8 cellular contexts compared by ENCODE assay signal in the genomic region with DNA sequence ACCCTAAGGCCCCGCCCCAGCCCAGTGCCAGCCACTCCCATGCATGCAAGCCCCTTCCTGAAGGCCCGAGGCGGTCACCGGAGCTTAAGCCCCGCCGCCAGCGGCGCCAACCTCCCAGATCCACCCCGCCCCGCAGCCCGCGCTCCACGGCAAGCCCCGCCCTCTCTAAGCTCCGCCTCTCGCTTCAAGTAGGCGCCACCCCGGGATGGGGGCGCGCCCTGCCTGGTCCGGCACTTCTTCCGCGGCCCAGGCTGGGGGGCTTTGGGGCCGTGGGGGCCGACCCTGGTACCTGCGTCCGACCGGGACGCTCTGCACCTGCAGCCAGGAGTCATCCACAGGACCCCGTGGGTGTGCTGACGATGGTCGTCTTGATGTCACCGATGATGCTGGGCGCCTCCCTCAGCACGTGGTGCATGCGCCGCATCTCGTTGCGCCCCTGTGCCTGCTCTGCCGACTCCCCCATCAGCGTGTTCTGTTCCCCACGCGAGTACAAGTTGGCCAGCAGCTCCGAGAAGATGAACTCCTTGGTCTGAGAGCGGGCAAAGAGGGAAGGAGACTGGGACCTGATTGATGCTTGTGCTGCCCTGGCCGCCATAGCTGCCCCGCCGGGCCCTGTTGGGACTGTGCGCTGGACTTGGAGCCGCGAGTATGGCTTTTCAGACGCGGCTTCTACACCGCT. TPM values are rescaled to one million over a fixed set of nuclear protein-coding genes. Genes with fewer than 3 reads are reported as not detected.
DNase-seq lines count a peak whose midpoint lies in the region; ATAC-seq and TF ChIP-seq lines count a peak whose summit lies in the region.

No MANE protein-coding gene starts in this region.

- H3K4me1 ChIP-seq in Peyer's patch, result peaks cover 0 to 19% (median 2%) of the 10 kb centered on the region in 4 donors
- H3K4me1 ChIP-seq in esophagus squamous epithelium, result peaks cover 5 to 21% (median 8%) of the 10 kb centered on the region in 3 donors

- TF ChIP-seq POLR2A in Peyer's patch (IDR thresholded peaks at IDR 0.05) (no peak), esophagus squamous epithelium (IDR thresholded peaks at IDR 0.05) (no peak)

- ATAC-seq in GM21737 (IDR thresholded peaks at IDR 0.05; ENCODE audit: unreplicated experiment) (peak; percentile 97), naive B cell (ENCODE audit: low read depth in 2 of 2) (peak; percentile 85)
- ATAC-seq in activated T-cell treated with anti-CD3 and anti-CD28 coated beads, Interleukin-2, amount 50 U/mL, for 72 hours (replicated peaks in 1 of 2), result peak; percentile 98

- intact Hi-C loops in esophagus squamous epithelium (cut with DNase I), result loop anchor here (10.0 kb wide), 1 partner anchor 56 kb away; no protein-coding TSS in a partner anchor

- H3K9me3 ChIP-seq in Peyer's patch (no peaks in the 10 kb centered on the region), esophagus squamous epithelium (no peaks in the 10 kb centered on the region)

- H3K27ac ChIP-seq in Peyer's patch (peak overlapping the region; percentile 12 to 59 (median 34)), esophagus squamous epithelium (peak overlapping the region; percentile 45 to 73 (median 63))

- TF ChIP-seq CTCF in Peyer's patch (IDR thresholded peaks at IDR 0.05), result no peak
- TF ChIP-seq CTCF in esophagus squamous epithelium (IDR thresholded peaks at IDR 0.05), result no peak

- H3K27ac Mint-ChIP-seq in activated T-cell treated with anti-CD3 and anti-CD28 coated beads, Interleukin-2, amount 50 U/mL, for 72 hours, result no peak overlapping the region
- H3K27ac Mint-ChIP-seq in naive B cell, result peak overlapping the region; percentile 93 to 99 (median 98)

- in situ Hi-C loops in KBM-7 (cut with MboI; ENCODE audit: low pct_unique_long_range_greater_than_20kb, low sequenced_read_pairs), result no loop called here

- peak; percentile 70 for DNase-seq in DMS153 (lab: John Stamatoyannopoulos, UW)
- DNase-seq in KBM-7, result peak; percentile 97
- peak; percentile 94 to 98 (median 95) for DNase-seq in Peyer's patch
- peak; percentile 94 for DNase-seq in activated T-cell treated with anti-CD3 and anti-CD28 coated beads, Interleukin-2, amount 50 U/mL, for 72 hours
- peak; percentile 49 for DNase-seq in esophagus squamous epithelium (lab: John Stamatoyannopoulos, UW)
- DNase-seq in naive B cell, result peak; percentile 96
- peak; percentile 77 to 82 for DNase-seq in stimulated activated CD8-positive, alpha-beta memory T cell treated with anti-CD3 and anti-CD28 coated beads, Interleukin-7, amount 100 ng/mL, for 4 hours (ENCODE audit: low read depth in 2 of 2)

- H3K4me3 ChIP-seq in Peyer's patch (peak overlapping the region; percentile 61 to 93 (median 70)), esophagus squamous epithelium (peak overlapping the region; percentile 65 to 81 (median 80))

- H3K27me3 ChIP-seq in Peyer's patch (no peaks in the 10 kb centered on the region), esophagus squamous epithelium (peaks cover 0 to 5% (median 0%) of the 10 kb centered on the region in 4 donors)

- H3K36me3 Mint-ChIP-seq in activated T-cell treated with anti-CD3 and anti-CD28 coated beads, Interleukin-2, amount 50 U/mL, for 72 hours (ENCODE audit: insufficient read depth in 2 of 2), result no peaks in the 10 kb centered on the region
- H3K36me3 Mint-ChIP-seq in naive B cell, result no peaks in the 10 kb centered on the region

- H3K36me3 ChIP-seq in Peyer's patch (no peaks in the 10 kb centered on the region), esophagus squamous epithelium (no peaks in the 10 kb centered on the region)

- H3K4me3 Mint-ChIP-seq in activated T-cell treated with anti-CD3 and anti-CD28 coated beads, Interleukin-2, amount 50 U/mL, for 72 hours, result peak overlapping the region; percentile 85 to 94
- peak overlapping the region; percentile 80 to 94 (median 89) for H3K4me3 Mint-ChIP-seq in naive B cell

- H3K27me3 Mint-ChIP-seq in activated T-cell treated with anti-CD3 and anti-CD28 coated beads, Interleukin-2, amount 50 U/mL, for 72 hours (ENCODE audit: low read depth), result peaks cover 16% of the 10 kb centered on the region
- peaks cover 8 to 26% (median 22%) of the 10 kb centered on the region in 3 donors for H3K27me3 Mint-ChIP-seq in naive B cell

- no peaks in the 10 kb centered on the region for H3K9me3 Mint-ChIP-seq in activated T-cell treated with anti-CD3 and anti-CD28 coated beads, Interleukin-2, amount 50 U/mL, for 72 hours
- H3K9me3 Mint-ChIP-seq in naive B cell, result no peaks in the 10 kb centered on the region

- peaks cover 5% of the 10 kb centered on the region for H3K4me1 Mint-ChIP-seq in activated T-cell treated with anti-CD3 and anti-CD28 coated beads, Interleukin-2, amount 50 U/mL, for 72 hours (ENCODE audit: low read depth)
- H3K4me1 Mint-ChIP-seq in naive B cell, result peaks cover 14 to 25% (median 23%) of the 10 kb centered on the region in 3 donors

- 2% methylated on average over 23 of the region's 54 CpGs; no CpG with 5 or more reads in 1 of the 2 donors for WGBS in esophagus squamous epithelium, 2 donors

RNA-seq across cellular contexts. Expression of a gene that starts 26.1 kb away (rescaled TPM):
- total RNA-seq in Peyer's patch (10 to 100 TPM in 1 of 4 donors, 1 to 10 TPM in 3; 2.8 to 15.7 (median 6.3) TPM), esophagus squamous epithelium (10 to 100 TPM in 1 of 4 donors, 1 to 10 TPM in 3; 2.9 to 13.4 (median 4.2) TPM)
- not detected for total RNA-seq in activated T-cell treated with anti-CD3 and anti-CD28 coated beads, Interleukin-2, amount 50 U/mL, for 72 hours
- under 1 TPM in 2 of 6 donors, not detected in 4; 0.03 to 0.07 TPM for polyA plus RNA-seq in naive B cell (ENCODE audit: low read depth in 6 of 6)

Comparison
In these comparisons a context has a peak if more than half of its experiments do, and no peak if none do; other contexts are left out.
1. Peak in every context shown above with its lines: DNase-seq, ATAC-seq, H3K4me3 ChIP-seq and H3K27ac ChIP-seq.